15 cellular contexts compared by ENCODE assay signal in genomic region chr2:179622122-179622521, GRCh38.
DNase-seq lines count a peak whose midpoint lies in the region; ATAC-seq and TF ChIP-seq lines count a peak whose summit lies in the region.
"Had no signal": no experiment of that assay in that cellular context is flagged by ENCODE, and none has a peak within 500 bp of the region (broad histone marks: within the 10 kb centered on the region; RNA-seq: fewer than 3 reads in every experiment).

No MANE protein-coding gene starts in this region.

- POLR2A ChIA-PET in naive thymus-derived CD8-positive, alpha-beta T cell (lab: Charles Lee), result no interaction called here

- ATAC-seq in left ventricle myocardium superior (peak; percentile 60), foreskin keratinocyte (peak; percentile 89), GM19395 (IDR thresholded peaks at IDR 0.05; ENCODE audit: unreplicated experiment) (no peak), HG03135 (IDR thresholded peaks at IDR 0.05; ENCODE audit: unreplicated experiment) (no peak)
- ATAC-seq in naive thymus-derived CD8-positive, alpha-beta T cell, result no peak

- H3K27ac Mint-ChIP-seq in naive thymus-derived CD8-positive, alpha-beta T cell, result no peak overlapping the region

- no peak for TF ChIP-seq CTCF in left ventricle myocardium inferior (IDR thresholded peaks at IDR 0.05; ENCODE audit: borderline replicate concordance)
- TF ChIP-seq CTCF in foreskin keratinocyte (conservative IDR thresholded peaks at IDR 0.05), result no peak

- peaks cover 0 to 9% (median 0%) of the 10 kb centered on the region in 9 donors for H3K9me3 Mint-ChIP-seq in naive thymus-derived CD8-positive, alpha-beta T cell

- DNase-seq in left ventricle myocardium superior (no peak), left ventricle myocardium inferior (no peak), RKO (ENCODE audit: low spot score) (peak; percentile 6), foreskin keratinocyte (peak in 1 of 2 donors; percentile 38), COLO668 (lab: John Stamatoyannopoulos, UW; ENCODE audit: unreplicated experiment) (no peak)
- DNase-seq in naive thymus-derived CD8-positive, alpha-beta T cell, result no peak
- DNase-seq: C1 segment of cervical spinal cord, NCI-H1436, NCI-H2171 treated with DMSO at 0.1 percent for 48 hours, NCI-H446 treated with DMSO at 0.1 percent for 48 hours, NCI-H748 treated with DMSO at 0.1 percent for 48 hours, SHP77 had no signal

- no peak overlapping the region for H3K4me3 Mint-ChIP-seq in naive thymus-derived CD8-positive, alpha-beta T cell

- H3K27me3 ChIP-seq in left ventricle myocardium inferior (ENCODE audit: low read depth), result no peaks in the 10 kb centered on the region
- no peaks in the 10 kb centered on the region for H3K27me3 ChIP-seq in foreskin keratinocyte

- H3K27me3 Mint-ChIP-seq in naive thymus-derived CD8-positive, alpha-beta T cell, result peaks cover 2 to 13% (median 5%) of the 10 kb centered on the region in 5 donors

- H3K36me3 Mint-ChIP-seq in naive thymus-derived CD8-positive, alpha-beta T cell, result no peaks in the 10 kb centered on the region

- no peak overlapping the region for H3K27ac ChIP-seq in left ventricle myocardium inferior (replicated peaks)
- no peak overlapping the region for H3K27ac ChIP-seq in foreskin keratinocyte

- no peaks in the 10 kb centered on the region for H3K36me3 ChIP-seq in left ventricle myocardium inferior
- H3K36me3 ChIP-seq: HAP-1 had no signal

- no peaks in the 10 kb centered on the region for H3K4me1 Mint-ChIP-seq in naive thymus-derived CD8-positive, alpha-beta T cell

- H3K4me1 ChIP-seq in left ventricle myocardium inferior (no peaks in the 10 kb centered on the region), foreskin keratinocyte (peaks cover 9% of the 10 kb centered on the region)
- H3K4me1 ChIP-seq: HAP-1 had no signal

- H3K4me3 ChIP-seq in left ventricle myocardium inferior, result no peak overlapping the region
- H3K4me3 ChIP-seq: HAP-1 had no signal

- H3K9me3 ChIP-seq in left ventricle myocardium inferior (replicated peaks), result peaks cover 4% of the 10 kb centered on the region
- H3K9me3 ChIP-seq: HAP-1 had no signal

- intact Hi-C loops in left ventricle myocardium superior (cut with micrococcal nuclease) (no loop called here), left ventricle myocardium inferior (cut with micrococcal nuclease) (no loop called here)

Comparison
In these comparisons a context has a peak if more than half of its experiments do, and no peak if none do; other contexts are left out.
1. ATAC-seq: peak in left ventricle myocardium superior (single experiment) and foreskin keratinocyte (single experiment); none in GM19395 (single experiment), naive thymus-derived CD8-positive, alpha-beta T cell (0 of 2) and HG03135 (single experiment).